8 cellular contexts compared by ENCODE assay signal in the genomic region with DNA sequence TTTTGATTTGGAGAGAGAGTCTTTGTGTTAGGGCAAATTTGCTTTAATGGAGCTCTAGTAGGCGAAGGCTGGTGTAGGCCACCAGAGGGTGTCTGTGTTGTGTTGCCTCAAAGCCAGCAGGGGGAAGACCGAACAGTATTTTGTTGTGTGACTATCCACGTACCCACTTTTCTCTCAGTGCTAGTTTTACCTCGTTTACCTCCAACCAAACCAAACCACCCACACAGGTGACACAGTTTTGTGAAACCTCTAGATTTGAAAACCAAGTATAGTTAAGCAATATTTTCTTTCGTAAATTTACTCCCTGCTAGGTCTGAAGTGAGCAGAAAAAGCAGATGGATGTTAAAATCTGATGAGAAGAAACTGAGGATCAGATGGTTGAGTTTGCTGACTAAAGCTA. TPM values are rescaled to one million over a fixed set of nuclear protein-coding genes. Genes with fewer than 3 reads are reported as not detected.
A peak's percentile ranks its signal among the peaks of the same experiment; 100 is the strongest.
DNase-seq lines count a peak whose midpoint lies in the region; ATAC-seq and TF ChIP-seq lines count a peak whose summit lies in the region.

No MANE protein-coding gene starts in this region.

- H3K4me3 ChIP-seq in GM12875 (ENCODE audit: low read depth, low read length) (no peak overlapping the region), mesendoderm (ENCODE audit: low read length) (no peak overlapping the region)

- H3K36me3 Mint-ChIP-seq in effector memory CD8-positive, alpha-beta T cell (ENCODE audit: insufficient read depth), result peaks cover 65% of the 10 kb centered on the region

- no peak overlapping the region for H3K4me3 Mint-ChIP-seq in effector memory CD8-positive, alpha-beta T cell

- ATAC-seq in HG03045 (IDR thresholded peaks at IDR 0.05; ENCODE audit: unreplicated experiment), result peak; percentile 70
- peak; percentile 71 for ATAC-seq in effector memory CD8-positive, alpha-beta T cell (replicated peaks)
- no peak for ATAC-seq in HG03571 (IDR thresholded peaks at IDR 0.05; ENCODE audit: unreplicated experiment)

- no peak overlapping the region for H2BK15ac ChIP-seq in mesendoderm (replicated peaks; ENCODE audit: low read depth)

- no peak overlapping the region for H3K9ac ChIP-seq in mesendoderm (ENCODE audit: low read length)

- H3K27ac ChIP-seq in mesendoderm (ENCODE audit: low read depth, low read length), result no peak overlapping the region

- H2BK5ac ChIP-seq in mesendoderm (ENCODE audit: low read length), result no peak overlapping the region

- no CpG with 5 or more reads among the region's 5 CpGs for WGBS in mesendoderm (ENCODE audit: extremely low coverage, insufficient coverage, low lambda C conversion rate)

- H3K27ac Mint-ChIP-seq in effector memory CD8-positive, alpha-beta T cell, result peak overlapping the region in 1 of 2 donors; percentile 73

- no peaks in the 10 kb centered on the region for H3K36me3 ChIP-seq in mesendoderm (ENCODE audit: control insufficient read depth, insufficient read depth, low read length)

- DNase-seq in NCI-H446 treated with DMSO at 0.1 percent for 48 hours (lab: John Stamatoyannopoulos, UW) (peak; percentile 52), mesendoderm (peak; percentile 77)
- peak; percentile 36 for DNase-seq in activated CD4-positive, alpha-beta T cell treated with anti-CD3 and anti-CD28 coated beads, Interleukin-2, amount 50 U/mL, for 1 hour
- peak; percentile 4 to 22 (median 5) for DNase-seq in effector memory CD8-positive, alpha-beta T cell
- DNase-seq in stimulated activated CD8-positive, alpha-beta memory T cell treated with anti-CD3 and anti-CD28 coated beads, Interleukin-2, amount 100 ng/mL, for 48 hours (ENCODE audit: low read depth in 2 of 2), result peak; percentile 2 to 33

- H3K4ac ChIP-seq in mesendoderm (ENCODE audit: low read depth, low read length), result no peak overlapping the region

- H3K4me1 Mint-ChIP-seq in effector memory CD8-positive, alpha-beta T cell (ENCODE audit: low read depth in 2 of 2), result no peaks in the 10 kb centered on the region

- H3K18ac ChIP-seq in mesendoderm (ENCODE audit: low read length), result no peak overlapping the region

- no peaks in the 10 kb centered on the region for H3K27me3 Mint-ChIP-seq in effector memory CD8-positive, alpha-beta T cell

- no peak overlapping the region for H4K5ac ChIP-seq in mesendoderm (ENCODE audit: low read length)

- no peak overlapping the region for H3K23ac ChIP-seq in mesendoderm (ENCODE audit: low read length)

- H3K79me2 ChIP-seq in mesendoderm (ENCODE audit: control insufficient read depth, insufficient read depth, low read length), result no peaks in the 10 kb centered on the region

- H2AK5ac ChIP-seq in mesendoderm (ENCODE audit: low read length), result no peak overlapping the region

- H3K9me3 Mint-ChIP-seq in effector memory CD8-positive, alpha-beta T cell, result no peaks in the 10 kb centered on the region

- H3K79me1 ChIP-seq in mesendoderm (ENCODE audit: low read length), result no peaks in the 10 kb centered on the region

- no peak overlapping the region for H2BK120ac ChIP-seq in mesendoderm (ENCODE audit: low read depth, low read length)

- H4K8ac ChIP-seq in mesendoderm (ENCODE audit: low read depth, low read length), result no peak overlapping the region

- TF ChIP-seq CTCF in GM12875 (IDR thresholded peaks at IDR 0.05; ENCODE audit: borderline replicate concordance, insufficient read depth, low read depth, low read length), result peak; percentile 83

- no peak overlapping the region for H3K4me2 ChIP-seq in mesendoderm (ENCODE audit: low read length)

- no peaks in the 10 kb centered on the region for H3K4me1 ChIP-seq in mesendoderm (ENCODE audit: control insufficient read depth, low read depth, low read length)

- no peak overlapping the region for H3K56ac ChIP-seq in mesendoderm (ENCODE audit: low read length)

- H3K27me3 ChIP-seq in mesendoderm (ENCODE audit: insufficient read depth, low read length, poor library complexity), result no peaks in the 10 kb centered on the region

RNA-seq across cellular contexts. Expression of gene NPFF, which starts 36.3 kb away (rescaled TPM):
- polyA plus RNA-seq in mesendoderm (2013, experiment 1 of 2), result 0.25 TPM
- polyA plus RNA-seq in mesendoderm (2013, experiment 2 of 2), result 0.59 TPM

RNA-seq across cellular contexts. Expression of gene TARBP2, which starts 42.5 kb away (rescaled TPM):
- 37.4 TPM for polyA plus RNA-seq in mesendoderm (2013, experiment 1 of 2)
- polyA plus RNA-seq in mesendoderm (2013, experiment 2 of 2), result 37.2 TPM

RNA-seq across cellular contexts. Expression of gene MAP3K12, which starts 44.3 kb away (rescaled TPM):
- polyA plus RNA-seq in mesendoderm (2013, experiment 1 of 2), result 2.0 TPM
- polyA plus RNA-seq in mesendoderm (2013, experiment 2 of 2), result 1.8 TPM

Comparison
In these comparisons a context has a peak if more than half of its experiments do, and no peak if none do; other contexts are left out.
1. DNase-seq: peak in every context shown above with its lines; median percentile 77 in mesendoderm; 52 in NCI-H446 treated with DMSO at 0.1 percent for 48 hours; 36 in activated CD4-positive, alpha-beta T cell treated with anti-CD3 and anti-CD28 coated beads, Interleukin-2, amount 50 U/mL, for 1 hour; 18 in stimulated activated CD8-positive, alpha-beta memory T cell treated with anti-CD3 and anti-CD28 coated beads, Interleukin-2, amount 100 ng/mL, for 48 hours; 5 in effector memory CD8-positive, alpha-beta T cell.